Comparison of ENCODE assay signal across 1 cellular context in the genomic region with DNA sequence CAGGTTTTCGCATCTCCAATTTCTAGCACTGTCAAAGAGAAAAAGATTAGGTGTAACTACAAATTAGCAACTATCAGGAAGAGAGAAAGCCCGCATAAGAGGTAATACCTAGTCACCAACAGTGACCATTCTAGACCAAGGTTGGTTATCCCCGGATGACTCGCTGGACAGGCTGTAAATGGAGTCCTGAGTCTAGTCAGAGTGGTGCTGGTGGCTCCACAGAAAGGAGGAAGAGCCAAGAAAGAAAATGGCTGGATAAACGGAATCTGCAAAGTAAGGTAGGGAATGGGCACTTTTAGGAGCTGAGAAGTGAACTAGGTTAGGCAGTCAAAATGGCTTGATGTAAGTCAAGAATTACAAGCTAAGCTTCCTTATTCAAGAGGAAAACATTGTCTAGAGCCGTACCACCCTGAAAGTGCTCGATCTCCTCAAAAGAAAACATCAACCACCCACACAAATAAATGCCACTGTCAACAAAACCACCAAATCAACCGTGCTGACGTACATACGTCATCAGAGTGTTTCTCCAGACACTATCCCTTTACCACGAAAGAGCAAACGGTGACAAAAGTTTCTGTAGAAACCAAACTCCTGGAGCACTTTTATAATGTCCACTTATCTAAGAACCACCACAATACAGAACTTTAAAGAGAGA.
TF ChIP-seq lines count a peak whose summit lies in the region.

No MANE protein-coding gene starts in this region.

TF ChIP-seq in HEK293, 187 proteins besides CTCF, POLR2A, EP300 and RAD21 (continued from another document):
- TF ChIP-seq, protein P1, sequence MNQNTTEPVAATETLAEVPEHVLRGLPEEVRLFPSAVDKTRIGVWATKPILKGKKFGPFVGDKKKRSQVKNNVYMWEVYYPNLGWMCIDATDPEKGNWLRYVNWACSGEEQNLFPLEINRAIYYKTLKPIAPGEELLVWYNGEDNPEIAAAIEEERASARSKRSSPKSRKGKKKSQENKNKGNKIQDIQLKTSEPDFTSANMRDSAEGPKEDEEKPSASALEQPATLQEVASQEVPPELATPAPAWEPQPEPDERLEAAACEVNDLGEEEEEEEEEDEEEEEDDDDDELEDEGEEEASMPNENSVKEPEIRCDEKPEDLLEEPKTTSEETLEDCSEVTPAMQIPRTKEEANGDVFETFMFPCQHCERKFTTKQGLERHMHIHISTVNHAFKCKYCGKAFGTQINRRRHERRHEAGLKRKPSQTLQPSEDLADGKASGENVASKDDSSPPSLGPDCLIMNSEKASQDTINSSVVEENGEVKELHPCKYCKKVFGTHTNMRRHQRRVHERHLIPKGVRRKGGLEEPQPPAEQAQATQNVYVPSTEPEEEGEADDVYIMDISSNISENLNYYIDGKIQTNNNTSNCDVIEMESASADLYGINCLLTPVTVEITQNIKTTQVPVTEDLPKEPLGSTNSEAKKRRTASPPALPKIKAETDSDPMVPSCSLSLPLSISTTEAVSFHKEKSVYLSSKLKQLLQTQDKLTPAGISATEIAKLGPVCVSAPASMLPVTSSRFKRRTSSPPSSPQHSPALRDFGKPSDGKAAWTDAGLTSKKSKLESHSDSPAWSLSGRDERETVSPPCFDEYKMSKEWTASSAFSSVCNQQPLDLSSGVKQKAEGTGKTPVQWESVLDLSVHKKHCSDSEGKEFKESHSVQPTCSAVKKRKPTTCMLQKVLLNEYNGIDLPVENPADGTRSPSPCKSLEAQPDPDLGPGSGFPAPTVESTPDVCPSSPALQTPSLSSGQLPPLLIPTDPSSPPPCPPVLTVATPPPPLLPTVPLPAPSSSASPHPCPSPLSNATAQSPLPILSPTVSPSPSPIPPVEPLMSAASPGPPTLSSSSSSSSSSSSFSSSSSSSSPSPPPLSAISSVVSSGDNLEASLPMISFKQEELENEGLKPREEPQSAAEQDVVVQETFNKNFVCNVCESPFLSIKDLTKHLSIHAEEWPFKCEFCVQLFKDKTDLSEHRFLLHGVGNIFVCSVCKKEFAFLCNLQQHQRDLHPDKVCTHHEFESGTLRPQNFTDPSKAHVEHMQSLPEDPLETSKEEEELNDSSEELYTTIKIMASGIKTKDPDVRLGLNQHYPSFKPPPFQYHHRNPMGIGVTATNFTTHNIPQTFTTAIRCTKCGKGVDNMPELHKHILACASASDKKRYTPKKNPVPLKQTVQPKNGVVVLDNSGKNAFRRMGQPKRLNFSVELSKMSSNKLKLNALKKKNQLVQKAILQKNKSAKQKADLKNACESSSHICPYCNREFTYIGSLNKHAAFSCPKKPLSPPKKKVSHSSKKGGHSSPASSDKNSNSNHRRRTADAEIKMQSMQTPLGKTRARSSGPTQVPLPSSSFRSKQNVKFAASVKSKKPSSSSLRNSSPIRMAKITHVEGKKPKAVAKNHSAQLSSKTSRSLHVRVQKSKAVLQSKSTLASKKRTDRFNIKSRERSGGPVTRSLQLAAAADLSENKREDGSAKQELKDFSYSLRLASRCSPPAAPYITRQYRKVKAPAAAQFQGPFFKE (tag by site-specific recombination; IDR thresholded peaks at IDR 0.05; ENCODE audit: borderline replicate concordance) = no peak
- TF ChIP-seq EGR2 (tag by site-specific recombination; IDR thresholded peaks at IDR 0.05; ENCODE audit: low read depth) = peak; percentile 45; the same call in 1 of the 2 replicates
- no peak for TF ChIP-seq ZNF610 (tag by site-specific recombination; IDR thresholded peaks at IDR 0.05; ENCODE audit: borderline replicate concordance)
- TF ChIP-seq ZNF132 (tag by site-specific recombination; IDR thresholded peaks at IDR 0.05; ENCODE audit: borderline replicate concordance) = no peak
- TF ChIP-seq ZNF626 (tag by site-specific recombination; IDR thresholded peaks at IDR 0.05) = no peak
- peak; percentile 39; the same call in 1 of the 2 replicates for TF ChIP-seq ZNF341 (tag by site-specific recombination; IDR thresholded peaks at IDR 0.05; ENCODE audit: low read depth)
- no peak for TF ChIP-seq ZNF776 (tag by site-specific recombination; IDR thresholded peaks at IDR 0.05; ENCODE audit: borderline replicate concordance)
- no peak for TF ChIP-seq ZNF658 (tag by site-specific recombination; IDR thresholded peaks at IDR 0.05)
- TF ChIP-seq, protein P2, sequence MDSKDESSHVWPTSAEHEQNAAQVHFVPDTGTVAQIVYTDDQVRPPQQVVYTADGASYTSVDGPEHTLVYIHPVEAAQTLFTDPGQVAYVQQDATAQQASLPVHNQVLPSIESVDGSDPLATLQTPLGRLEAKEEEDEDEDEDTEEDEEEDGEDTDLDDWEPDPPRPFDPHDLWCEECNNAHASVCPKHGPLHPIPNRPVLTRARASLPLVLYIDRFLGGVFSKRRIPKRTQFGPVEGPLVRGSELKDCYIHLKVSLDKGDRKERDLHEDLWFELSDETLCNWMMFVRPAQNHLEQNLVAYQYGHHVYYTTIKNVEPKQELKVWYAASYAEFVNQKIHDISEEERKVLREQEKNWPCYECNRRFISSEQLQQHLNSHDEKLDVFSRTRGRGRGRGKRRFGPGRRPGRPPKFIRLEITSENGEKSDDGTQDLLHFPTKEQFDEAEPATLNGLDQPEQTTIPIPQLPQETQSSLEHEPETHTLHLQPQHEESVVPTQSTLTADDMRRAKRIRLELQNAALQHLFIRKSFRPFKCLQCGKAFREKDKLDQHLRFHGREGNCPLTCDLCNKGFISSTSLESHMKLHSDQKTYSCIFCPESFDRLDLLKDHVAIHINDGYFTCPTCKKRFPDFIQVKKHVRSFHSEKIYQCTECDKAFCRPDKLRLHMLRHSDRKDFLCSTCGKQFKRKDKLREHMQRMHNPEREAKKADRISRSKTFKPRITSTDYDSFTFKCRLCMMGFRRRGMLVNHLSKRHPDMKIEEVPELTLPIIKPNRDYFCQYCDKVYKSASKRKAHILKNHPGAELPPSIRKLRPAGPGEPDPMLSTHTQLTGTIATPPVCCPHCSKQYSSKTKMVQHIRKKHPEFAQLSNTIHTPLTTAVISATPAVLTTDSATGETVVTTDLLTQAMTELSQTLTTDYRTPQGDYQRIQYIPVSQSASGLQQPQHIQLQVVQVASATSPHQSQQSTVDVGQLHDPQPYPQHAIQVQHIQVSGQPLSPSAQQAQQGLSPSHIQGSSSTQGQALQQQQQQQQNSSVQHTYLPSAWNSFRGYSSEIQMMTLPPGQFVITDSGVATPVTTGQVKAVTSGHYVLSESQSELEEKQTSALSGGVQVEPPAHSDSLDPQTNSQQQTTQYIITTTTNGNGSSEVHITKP (tag by site-specific recombination; IDR thresholded peaks at IDR 0.05) = peak; percentile 98
- TF ChIP-seq, protein P3, sequence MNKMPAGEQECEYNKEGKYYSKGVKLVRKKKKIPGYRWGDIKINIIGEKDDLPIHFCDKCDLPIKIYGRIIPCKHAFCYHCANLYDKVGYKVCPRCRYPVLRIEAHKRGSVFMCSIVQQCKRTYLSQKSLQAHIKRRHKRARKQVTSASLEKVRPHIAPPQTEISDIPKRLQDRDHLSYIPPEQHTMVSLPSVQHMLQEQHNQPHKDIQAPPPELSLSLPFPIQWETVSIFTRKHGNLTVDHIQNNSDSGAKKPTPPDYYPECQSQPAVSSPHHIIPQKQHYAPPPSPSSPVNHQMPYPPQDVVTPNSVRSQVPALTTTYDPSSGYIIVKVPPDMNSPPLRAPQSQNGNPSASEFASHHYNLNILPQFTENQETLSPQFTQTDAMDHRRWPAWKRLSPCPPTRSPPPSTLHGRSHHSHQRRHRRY (tag by site-specific recombination; IDR thresholded peaks at IDR 0.05) = no peak
- TF ChIP-seq ZBTB17 (tag by site-specific recombination; IDR thresholded peaks at IDR 0.05) = peak; percentile 86
- TF ChIP-seq, protein P4, sequence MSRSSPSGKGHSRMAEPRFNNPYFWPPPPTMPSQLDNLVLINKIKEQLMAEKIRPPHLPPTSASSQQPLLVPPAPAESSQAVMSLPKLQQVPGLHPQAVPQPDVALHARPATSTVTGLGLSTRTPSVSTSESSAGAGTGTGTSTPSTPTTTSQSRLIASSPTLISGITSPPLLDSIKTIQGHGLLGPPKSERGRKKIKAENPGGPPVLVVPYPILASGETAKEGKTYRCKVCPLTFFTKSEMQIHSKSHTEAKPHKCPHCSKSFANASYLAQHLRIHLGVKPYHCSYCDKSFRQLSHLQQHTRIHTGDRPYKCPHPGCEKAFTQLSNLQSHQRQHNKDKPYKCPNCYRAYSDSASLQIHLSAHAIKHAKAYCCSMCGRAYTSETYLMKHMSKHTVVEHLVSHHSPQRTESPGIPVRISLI (tag by site-specific recombination; IDR thresholded peaks at IDR 0.05) = no peak
- no peak for TF ChIP-seq ZNF174 (tag by site-specific recombination; IDR thresholded peaks at IDR 0.05)
- TF ChIP-seq ZNF155 (tag by site-specific recombination; IDR thresholded peaks at IDR 0.05) = no peak
- TF ChIP-seq ZNF138 (tag by site-specific recombination; IDR thresholded peaks at IDR 0.05; ENCODE audit: borderline replicate concordance) = no peak
- TF ChIP-seq ZNF571 (tag by site-specific recombination; IDR thresholded peaks at IDR 0.05) = no peak
- TF ChIP-seq GLIS1 (tag by site-specific recombination; IDR thresholded peaks at IDR 0.05) = no peak
- TF ChIP-seq ZNF223 (tag by site-specific recombination; IDR thresholded peaks at IDR 0.05) = no peak
- no peak for TF ChIP-seq ZNF114 (tag by site-specific recombination; IDR thresholded peaks at IDR 0.05)
- TF ChIP-seq ZIC2 (tag by site-specific recombination; IDR thresholded peaks at IDR 0.05) = no peak
- no peak for TF ChIP-seq ZNF426 (tag by site-specific recombination; IDR thresholded peaks at IDR 0.05)
- TF ChIP-seq YY1 (tag by site-specific recombination; IDR thresholded peaks at IDR 0.05) = no peak
- TF ChIP-seq SP2 (tag by site-specific recombination; IDR thresholded peaks at IDR 0.05) = no peak; the same call in 1 of the 2 replicates
- peak; percentile 75; the same call in 1 of the 2 replicates for TF ChIP-seq ZNF600 (tag by site-specific recombination; IDR thresholded peaks at IDR 0.05)
- no peak for TF ChIP-seq ZNF23 (tag by site-specific recombination; IDR thresholded peaks at IDR 0.05; ENCODE audit: borderline replicate concordance)
- no peak for TF ChIP-seq ZNF768 (tag by site-specific recombination; IDR thresholded peaks at IDR 0.05)
- TF ChIP-seq, protein P5, sequence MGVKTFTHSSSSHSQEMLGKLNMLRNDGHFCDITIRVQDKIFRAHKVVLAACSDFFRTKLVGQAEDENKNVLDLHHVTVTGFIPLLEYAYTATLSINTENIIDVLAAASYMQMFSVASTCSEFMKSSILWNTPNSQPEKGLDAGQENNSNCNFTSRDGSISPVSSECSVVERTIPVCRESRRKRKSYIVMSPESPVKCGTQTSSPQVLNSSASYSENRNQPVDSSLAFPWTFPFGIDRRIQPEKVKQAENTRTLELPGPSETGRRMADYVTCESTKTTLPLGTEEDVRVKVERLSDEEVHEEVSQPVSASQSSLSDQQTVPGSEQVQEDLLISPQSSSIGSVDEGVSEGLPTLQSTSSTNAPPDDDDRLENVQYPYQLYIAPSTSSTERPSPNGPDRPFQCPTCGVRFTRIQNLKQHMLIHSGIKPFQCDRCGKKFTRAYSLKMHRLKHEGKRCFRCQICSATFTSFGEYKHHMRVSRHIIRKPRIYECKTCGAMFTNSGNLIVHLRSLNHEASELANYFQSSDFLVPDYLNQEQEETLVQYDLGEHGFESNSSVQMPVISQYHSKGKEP (tag by site-specific recombination; IDR thresholded peaks at IDR 0.05) = no peak
- no peak for TF ChIP-seq ZBTB20 (tag by site-specific recombination; IDR thresholded peaks at IDR 0.05)
- TF ChIP-seq, protein P6, sequence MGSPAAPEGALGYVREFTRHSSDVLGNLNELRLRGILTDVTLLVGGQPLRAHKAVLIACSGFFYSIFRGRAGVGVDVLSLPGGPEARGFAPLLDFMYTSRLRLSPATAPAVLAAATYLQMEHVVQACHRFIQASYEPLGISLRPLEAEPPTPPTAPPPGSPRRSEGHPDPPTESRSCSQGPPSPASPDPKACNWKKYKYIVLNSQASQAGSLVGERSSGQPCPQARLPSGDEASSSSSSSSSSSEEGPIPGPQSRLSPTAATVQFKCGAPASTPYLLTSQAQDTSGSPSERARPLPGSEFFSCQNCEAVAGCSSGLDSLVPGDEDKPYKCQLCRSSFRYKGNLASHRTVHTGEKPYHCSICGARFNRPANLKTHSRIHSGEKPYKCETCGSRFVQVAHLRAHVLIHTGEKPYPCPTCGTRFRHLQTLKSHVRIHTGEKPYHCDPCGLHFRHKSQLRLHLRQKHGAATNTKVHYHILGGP (tag by site-specific recombination; IDR thresholded peaks at IDR 0.05) = no peak
- no peak for TF ChIP-seq ZNF19 (tag by site-specific recombination; IDR thresholded peaks at IDR 0.05; ENCODE audit: low read depth)
- no peak for TF ChIP-seq ZFP37 (tag by site-specific recombination; IDR thresholded peaks at IDR 0.05)
- TF ChIP-seq ZBTB21 (tag by site-specific recombination; IDR thresholded peaks at IDR 0.05) = peak; percentile 76
- peak; percentile 81 for TF ChIP-seq ZFHX2 (tag by site-specific recombination; conservative IDR thresholded peaks at IDR 0.05)
- TF ChIP-seq ZNF394 (tag by site-specific recombination; IDR thresholded peaks at IDR 0.05; ENCODE audit: borderline replicate concordance) = no peak
- TF ChIP-seq ZNF366 (tag by site-specific recombination; conservative IDR thresholded peaks at IDR 0.05) = 0 out of 2 replicates have a peak, but pooled peaks have one; percentile 11
- TF ChIP-seq OVOL3 (tag by site-specific recombination; IDR thresholded peaks at IDR 0.05) = no peak
- no peak for TF ChIP-seq KLF16 (tag by site-specific recombination; IDR thresholded peaks at IDR 0.05)
- TF ChIP-seq ZNF560 (tag by site-specific recombination; IDR thresholded peaks at IDR 0.05; ENCODE audit: borderline replicate concordance) = no peak
- no peak for TF ChIP-seq ZNF121 (tag by site-specific recombination; IDR thresholded peaks at IDR 0.05)
- TF ChIP-seq, protein P7, sequence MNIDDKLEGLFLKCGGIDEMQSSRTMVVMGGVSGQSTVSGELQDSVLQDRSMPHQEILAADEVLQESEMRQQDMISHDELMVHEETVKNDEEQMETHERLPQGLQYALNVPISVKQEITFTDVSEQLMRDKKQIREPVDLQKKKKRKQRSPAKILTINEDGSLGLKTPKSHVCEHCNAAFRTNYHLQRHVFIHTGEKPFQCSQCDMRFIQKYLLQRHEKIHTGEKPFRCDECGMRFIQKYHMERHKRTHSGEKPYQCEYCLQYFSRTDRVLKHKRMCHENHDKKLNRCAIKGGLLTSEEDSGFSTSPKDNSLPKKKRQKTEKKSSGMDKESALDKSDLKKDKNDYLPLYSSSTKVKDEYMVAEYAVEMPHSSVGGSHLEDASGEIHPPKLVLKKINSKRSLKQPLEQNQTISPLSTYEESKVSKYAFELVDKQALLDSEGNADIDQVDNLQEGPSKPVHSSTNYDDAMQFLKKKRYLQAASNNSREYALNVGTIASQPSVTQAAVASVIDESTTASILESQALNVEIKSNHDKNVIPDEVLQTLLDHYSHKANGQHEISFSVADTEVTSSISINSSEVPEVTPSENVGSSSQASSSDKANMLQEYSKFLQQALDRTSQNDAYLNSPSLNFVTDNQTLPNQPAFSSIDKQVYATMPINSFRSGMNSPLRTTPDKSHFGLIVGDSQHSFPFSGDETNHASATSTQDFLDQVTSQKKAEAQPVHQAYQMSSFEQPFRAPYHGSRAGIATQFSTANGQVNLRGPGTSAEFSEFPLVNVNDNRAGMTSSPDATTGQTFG (tag by site-specific recombination; IDR thresholded peaks at IDR 0.05; ENCODE audit: borderline replicate concordance) = no peak
- TF ChIP-seq ZNF423 (tag by site-specific recombination; IDR thresholded peaks at IDR 0.05) = no peak
- no peak for TF ChIP-seq ZNF302 (tag by site-specific recombination; IDR thresholded peaks at IDR 0.05; ENCODE audit: low read depth)
- no peak for TF ChIP-seq ZFP41 (tag by site-specific recombination; IDR thresholded peaks at IDR 0.05; ENCODE audit: borderline replicate concordance)
- TF ChIP-seq MZF1 (tag by site-specific recombination; IDR thresholded peaks at IDR 0.05; ENCODE audit: borderline replicate concordance) = no peak
- TF ChIP-seq ZNF561 (tag by site-specific recombination; IDR thresholded peaks at IDR 0.05; ENCODE audit: borderline replicate concordance) = no peak
